26 cellular contexts compared by ENCODE assay signal in genomic region chr16:9868606-9869149, GRCh38.
"Had no signal": no experiment of that assay in that cellular context is flagged by ENCODE, and none has a peak within 500 bp of the region (broad histone marks: within the 10 kb centered on the region; RNA-seq: fewer than 3 reads in every experiment).

No MANE protein-coding gene starts in this region.

- H3K4me3 Mint-ChIP-seq: memory B cell; naive thymus-derived CD4-positive, alpha-beta T cell; natural killer cell treated with Interleukin-12 subunit alpha and Interleukin-12 subunit beta and Interleukin-15 and Interleukin-18, amount 100 ng/mL, for 72 hours; stimulated activated naive B cell treated with anti-CD40 and anti-IgM and Interleukin-4, amounts not matched to agents 10 μg/mL and 1 μg/mL and 100 μg/mL, for 72 hours; stimulated activated naive CD8-positive, alpha-beta T cell treated with anti-CD3 and anti-CD28 coated beads, Interleukin-15, Interleukin-2, amounts not matched to agents 100 ng/mL and 50 ng/mL, for 24 hours had no signal

- H3K4me1 ChIP-seq: pancreas, prostate gland, testis, thyroid gland, transverse colon, upper lobe of left lung, vagina had no signal

- H3K27ac ChIP-seq: pancreas, prostate gland, skin epidermis, testis, thyroid gland, transverse colon, upper lobe of left lung, vagina had no signal

- H3K9me3 Mint-ChIP-seq: memory B cell; natural killer cell treated with Interleukin-12 subunit alpha and Interleukin-12 subunit beta and Interleukin-15 and Interleukin-18, amount 100 ng/mL, for 72 hours; stimulated activated naive B cell treated with anti-CD40 and anti-IgM and Interleukin-4, amounts not matched to agents 10 μg/mL and 1 μg/mL and 100 μg/mL, for 72 hours; stimulated activated naive CD8-positive, alpha-beta T cell treated with anti-CD3 and anti-CD28 coated beads, Interleukin-15, Interleukin-2, amounts not matched to agents 100 ng/mL and 50 ng/mL, for 24 hours had no signal

- DNase-seq: hippocampal formation; kidney; left ventricle myocardium inferior; midbrain; mucosa of descending colon; naive thymus-derived CD4-positive, alpha-beta T cell; pancreas; retina; right cardiac atrium; stimulated activated CD4-positive, alpha-beta T cell treated with anti-CD3 and anti-CD28 coated beads, Interleukin-12 subunit alpha, Interleukin-12 subunit beta, amount 100 ng/mL, for 4 hours; stimulated activated CD4-positive, alpha-beta T cell treated with anti-CD3 and anti-CD28 coated beads, Interleukin-15, amount 100 ng/mL, for 24 hours; stimulated activated CD4-positive, alpha-beta T cell treated with anti-CD3 and anti-CD28 coated beads, Interleukin-2, amount 100 ng/mL, for 24 hours; stimulated activated CD4-positive, alpha-beta T cell treated with anti-CD3 and anti-CD28 coated beads, Interleukin-4, amount 100 ng/mL, for 1 hour; stimulated activated naive B cell treated with anti-CD40 and anti-IgM and Interleukin-4, amounts not matched to agents 10 μg/mL and 1 μg/mL and 100 μg/mL, for 72 hours; testis; thyroid gland; transverse colon; upper lobe of left lung had no signal

- H3K36me3 Mint-ChIP-seq: memory B cell; naive thymus-derived CD4-positive, alpha-beta T cell; natural killer cell treated with Interleukin-12 subunit alpha and Interleukin-12 subunit beta and Interleukin-15 and Interleukin-18, amount 100 ng/mL, for 72 hours; stimulated activated naive B cell treated with anti-CD40 and anti-IgM and Interleukin-4, amounts not matched to agents 10 μg/mL and 1 μg/mL and 100 μg/mL, for 72 hours had no signal

- H3K27me3 Mint-ChIP-seq: stimulated activated naive CD8-positive, alpha-beta T cell treated with anti-CD3 and anti-CD28 coated beads, Interleukin-15, Interleukin-2, amounts not matched to agents 100 ng/mL and 50 ng/mL, for 24 hours had no signal

- ATAC-seq: mucosa of descending colon; naive thymus-derived CD4-positive, alpha-beta T cell; natural killer cell treated with Interleukin-12 subunit alpha and Interleukin-12 subunit beta and Interleukin-15 and Interleukin-18, amount 100 ng/mL, for 72 hours; pancreas; right cardiac atrium; sciatic nerve; stimulated activated naive B cell treated with anti-CD40 and anti-IgM and Interleukin-4, amounts not matched to agents 10 μg/mL and 1 μg/mL and 100 μg/mL, for 72 hours had no signal

- H3K36me3 ChIP-seq: left ventricle myocardium inferior, pancreas, prostate gland, thyroid gland, transverse colon, upper lobe of left lung, vagina had no signal

- H3K27me3 ChIP-seq: pancreas, testis, thyroid gland, transverse colon, upper lobe of left lung, vagina had no signal

- H3K4me1 Mint-ChIP-seq: memory B cell; naive thymus-derived CD4-positive, alpha-beta T cell; stimulated activated naive B cell treated with anti-CD40 and anti-IgM and Interleukin-4, amounts not matched to agents 10 μg/mL and 1 μg/mL and 100 μg/mL, for 72 hours had no signal

- H3K4me3 ChIP-seq: left ventricle myocardium inferior, lung, mucosa of descending colon, pancreas, prostate gland, skin epidermis, testis, thyroid gland, transverse colon, upper lobe of left lung, vagina had no signal

- H3K27ac Mint-ChIP-seq: memory B cell; naive thymus-derived CD4-positive, alpha-beta T cell; natural killer cell treated with Interleukin-12 subunit alpha and Interleukin-12 subunit beta and Interleukin-15 and Interleukin-18, amount 100 ng/mL, for 72 hours; stimulated activated naive B cell treated with anti-CD40 and anti-IgM and Interleukin-4, amounts not matched to agents 10 μg/mL and 1 μg/mL and 100 μg/mL, for 72 hours; stimulated activated naive CD8-positive, alpha-beta T cell treated with anti-CD3 and anti-CD28 coated beads, Interleukin-15, Interleukin-2, amounts not matched to agents 100 ng/mL and 50 ng/mL, for 24 hours had no signal

- H3K9me3 ChIP-seq: left ventricle myocardium inferior, mucosa of descending colon, pancreas, prostate gland, testis, thyroid gland, transverse colon, upper lobe of left lung, vagina had no signal
